In genomic region chr2:11071207-11071606, GRCh38 we compare ENCODE assay signal across 11 cellular contexts.
A peak's percentile ranks its signal among the peaks of the same experiment; 100 is the strongest.
DNase-seq lines count a peak whose midpoint lies in the region; ATAC-seq, FAIRE-seq and TF ChIP-seq lines count a peak whose summit lies in the region.
"Had no signal": no experiment of that assay in that cellular context is flagged by ENCODE, and none has a peak within 500 bp of the region (broad histone marks: within the 10 kb centered on the region; RNA-seq: fewer than 3 reads in every experiment).

No MANE protein-coding gene starts in this region.

- no peak overlapping the region for H3K4me3 ChIP-seq in H1 (ENCODE audit: extremely low read depth in 1 of 4, insufficient read depth in 2 of 4, low read depth in 3 of 4, low read length in 4 of 4)
- H3K4me3 ChIP-seq: BLaER1 treated with 17β-estradiol and CSF1 and Interleukin-3, amounts not matched to agents 10 nM and 100 nM had no signal

- no peak overlapping the region; the same call in 1 of the 2 replicates for H2BK20ac ChIP-seq in H1 (ENCODE audit: low read length)

- no peak for FAIRE-seq in H1 (lab: Jason Lieb, UNC)
- FAIRE-seq: islet of Langerhans had no signal

- H3K9ac ChIP-seq in H1 (replicated peaks in 1 of 4; ENCODE audit: extremely low read depth in 1 of 4, low read depth in 3 of 4, low read length in 3 of 4), result no peak overlapping the region
- H3K9ac ChIP-seq: BLaER1 treated with 17β-estradiol and CSF1 and Interleukin-3, amounts not matched to agents 10 nM and 100 nM had no signal

- WGBS in H1 (ENCODE audit: extremely low coverage in 1 of 2, insufficient coverage in 1 of 2, insufficient read length in 1 of 2, insufficient replicate concordance in 2 of 2, low coverage in 1 of 2, low lambda C conversion rate in 2 of 2, missing lambda C conversion rate in 1 of 2), 2 experiments, result 85% methylated on average over 7 of the region's 7 CpGs; no CpG with 5 or more reads in 1 of the 2 experiments

- no peak overlapping the region for H4K91ac ChIP-seq in H1 (replicated peaks; ENCODE audit: insufficient read length, low read length)

- no peak for TF ChIP-seq CTCF in H1 (IDR thresholded peaks at IDR 0.05; ENCODE audit: control extremely low read depth in 1 of 3, insufficient read depth in 1 of 3, low read depth in 1 of 3, low read length in 3 of 3)

- no peak overlapping the region for H4K5ac ChIP-seq in H1 (ENCODE audit: insufficient read length, low read depth, low read length)

- H2BK15ac ChIP-seq in H1 (ENCODE audit: low read length), result no peak overlapping the region

- H3K4me1 ChIP-seq in H1 (replicated peaks in 1 of 4; ENCODE audit: control insufficient read depth in 3 of 4, insufficient read depth in 4 of 4, low read length in 3 of 4), result peaks cover 0 to 6% (median 4%) of the 10 kb centered on the region in 4 experiments; a peak in 4 of 7 replicates

- no peaks in the 10 kb centered on the region for H3K36me3 Mint-ChIP-seq in activated naive CD4-positive, alpha-beta T cell treated with anti-CD3 and anti-CD28 coated beads, Interleukin-2, amount 50 U/mL, for 72 hours

- no peaks in the 10 kb centered on the region for H4K20me1 ChIP-seq in H1 (replicated peaks in 1 of 2; ENCODE audit: control insufficient read depth in 1 of 2, insufficient read depth in 2 of 2, low read length in 2 of 2)
- H4K20me1 ChIP-seq: BLaER1 treated with 17β-estradiol and CSF1 and Interleukin-3, amounts not matched to agents 10 nM and 100 nM had no signal

- H2AFZ ChIP-seq in H1 (ENCODE audit: low read length), result 0 out of 2 replicates have a peak overlapping the region, but pooled peaks have one; percentile 17

- DNase-seq in activated naive CD4-positive, alpha-beta T cell treated with Interleukin-2 at 50 U/mL for 16 hours, result peak; percentile 12
- no peak for DNase-seq in activated naive CD4-positive, alpha-beta T cell treated with anti-CD3 and anti-CD28 coated beads, Interleukin-2, amount 50 U/mL, for 72 hours (ENCODE audit: low spot score in 2 of 2)
- DNase-seq in NCI-H510A treated with DMSO at 0.1 percent for 48 hours (lab: John Stamatoyannopoulos, UW) (peak; percentile 72), H1 (ENCODE audit: low read depth in 1 of 2, low spot score in 2 of 2) (peak in 1 of 2 experiments; percentile 46), sciatic nerve (ENCODE audit: low spot score) (no peak), T1000 (lab: John Stamatoyannopoulos, UW) (no peak)
- no peak for DNase-seq in effector CD8-positive, alpha-beta T cell (lab: John Stamatoyannopoulos, UW)
- DNase-seq: NCI-H1930 had no signal

- no peak for TF ChIP-seq RAD21 in H1 (IDR thresholded peaks at IDR 0.05 in 1 of 2, conservative IDR thresholded peaks at IDR 0.05 in 1 of 2; ENCODE audit: low read depth in 2 of 2, low read length in 2 of 2)

- no peak overlapping the region for H3K14ac ChIP-seq in H1 (ENCODE audit: insufficient read length)

- no peak overlapping the region for H3K4me2 ChIP-seq in H1 (ENCODE audit: insufficient read depth in 1 of 2, low read depth in 2 of 2, low read length in 2 of 2)

- no peak overlapping the region for H3K27ac Mint-ChIP-seq in activated naive CD4-positive, alpha-beta T cell treated with anti-CD3 and anti-CD28 coated beads, Interleukin-2, amount 50 U/mL, for 72 hours

- H4K8ac ChIP-seq in H1 (ENCODE audit: extremely low read depth, insufficient read depth, low read length), result no peak overlapping the region

- no peaks in the 10 kb centered on the region for H3K9me3 ChIP-seq in H1 (ENCODE audit: insufficient read depth in 2 of 2, low read depth in 1 of 2, low read length in 1 of 2)

- TF ChIP-seq EP300 in H1 (IDR thresholded peaks at IDR 0.05; ENCODE audit: borderline replicate concordance in 1 of 2, low read depth in 2 of 2, low read length in 2 of 2), result no peak

- no peaks in the 10 kb centered on the region for H3K36me3 ChIP-seq in H1 (ENCODE audit: control insufficient read depth in 2 of 4, insufficient read depth in 4 of 4, low read length in 3 of 4)
- H3K36me3 ChIP-seq: BLaER1 treated with 17β-estradiol and CSF1 and Interleukin-3, amounts not matched to agents 10 nM and 100 nM had no signal

- H3K23me2 ChIP-seq in H1 (ENCODE audit: low read depth, low read length), result no peaks in the 10 kb centered on the region

- H3K79me2 ChIP-seq in H1 (ENCODE audit: control insufficient read depth in 1 of 2, insufficient read depth in 2 of 2, low read length in 2 of 2), result no peaks in the 10 kb centered on the region

- H3K9me3 Mint-ChIP-seq in activated naive CD4-positive, alpha-beta T cell treated with anti-CD3 and anti-CD28 coated beads, Interleukin-2, amount 50 U/mL, for 72 hours, result peaks cover 0 to 4% of the 10 kb centered on the region in 2 donors

- H2BK12ac ChIP-seq in H1 (ENCODE audit: low read depth, low read length), result no peak overlapping the region

- no peak for TF ChIP-seq POLR2A in H1 (IDR thresholded peaks at IDR 0.05; ENCODE audit: control extremely low read depth in 1 of 2, low read depth in 2 of 2, low read length in 2 of 2)

- intact Hi-C loops in sciatic nerve (cut with DNase I), result no loop called here

- H2BK120ac ChIP-seq in H1 (replicated peaks; ENCODE audit: low read depth, low read length), result no peak overlapping the region

- H3K27me3 ChIP-seq in H1 (replicated peaks in 1 of 4; ENCODE audit: control insufficient read depth in 3 of 4, extremely low read depth in 1 of 4, insufficient read depth in 3 of 4, low read length in 3 of 4), result no peaks in the 10 kb centered on the region
- H3K27me3 ChIP-seq: BLaER1 treated with 17β-estradiol and CSF1 and Interleukin-3, amounts not matched to agents 10 nM and 100 nM had no signal

- no peak overlapping the region for H3K56ac ChIP-seq in H1 (replicated peaks; ENCODE audit: insufficient read length, low read depth, low read length)

- no peaks in the 10 kb centered on the region for H3K79me1 ChIP-seq in H1 (ENCODE audit: low read depth, low read length)

- H3K18ac ChIP-seq in H1 (ENCODE audit: extremely low read depth, low read length), result no peak overlapping the region

- no peak overlapping the region for H2BK5ac ChIP-seq in H1 (ENCODE audit: low read depth, low read length)

- no peak overlapping the region for H3K23ac ChIP-seq in H1 (ENCODE audit: insufficient read length)

- H2AK5ac ChIP-seq in H1 (ENCODE audit: low read depth, low read length), result no peak overlapping the region

- H3K4ac ChIP-seq in H1 (replicated peaks; ENCODE audit: insufficient read length, low read depth, low read length), result no peak overlapping the region

- CTCF ChIA-PET in H1 (lab: Charles Lee; ENCODE audit: partially characterized antibody), result interaction anchor here (0.6 to 5.9 kb wide), 13 partner anchors 10 to 239 kb away, joined by 3 to 47 read pairs (median 4); no protein-coding TSS in a partner anchor

- POLR2A ChIA-PET in H1 (lab: Charles Lee; ENCODE audit: partially characterized antibody), result no interaction called here

- H3K27ac ChIP-seq in H1 (ENCODE audit: low read depth, low read length), result no peak overlapping the region
- H3K27ac ChIP-seq: BLaER1 treated with 17β-estradiol and CSF1 and Interleukin-3, amounts not matched to agents 10 nM and 100 nM had no signal

- no peak for ATAC-seq in activated naive CD4-positive, alpha-beta T cell treated with anti-CD3 and anti-CD28 coated beads, Interleukin-2, amount 50 U/mL, for 72 hours
- ATAC-seq in sciatic nerve (peak; percentile 48), GM18498 (IDR thresholded peaks at IDR 0.05; ENCODE audit: unreplicated experiment) (no peak)

TF ChIP-seq in H1, 55 proteins besides CTCF, POLR2A, EP300 and RAD21:
- TF ChIP-seq BCL11A (IDR thresholded peaks at IDR 0.05; ENCODE audit: low read depth in 2 of 2, low read length in 2 of 2), result no peak
- no peak for TF ChIP-seq CHD1 (IDR thresholded peaks at IDR 0.05; ENCODE audit: low read depth, low read length)
- TF ChIP-seq USF2 (IDR thresholded peaks at IDR 0.05; ENCODE audit: low read length), result no peak
- no peak for TF ChIP-seq ZNF274 (IDR thresholded peaks at IDR 0.05; ENCODE audit: borderline replicate concordance, extremely low read depth, low read length)
- TF ChIP-seq CBX8 (IDR thresholded peaks at IDR 0.05; ENCODE audit: borderline replicate concordance, low read depth, low read length), result no peak

Comparison
In these comparisons a context has a peak if more than half of its experiments do, and no peak if none do; other contexts are left out.
1. DNase-seq: peak in activated naive CD4-positive, alpha-beta T cell treated with Interleukin-2 at 50 U/mL for 16 hours (single experiment) and NCI-H510A treated with DMSO at 0.1 percent for 48 hours (single experiment); none in activated naive CD4-positive, alpha-beta T cell treated with anti-CD3 and anti-CD28 coated beads, Interleukin-2, amount 50 U/mL, for 72 hours (0 of 2), sciatic nerve (single experiment), T1000 (single experiment) and effector CD8-positive, alpha-beta T cell (single experiment).